28 cellular contexts compared by ENCODE assay signal in genomic region chr5:179572386-179572785, GRCh38.
"Had no signal": no experiment of that assay in that cellular context is flagged by ENCODE, and none has a peak within 500 bp of the region (broad histone marks: within the 10 kb centered on the region; RNA-seq: fewer than 3 reads in every experiment).

No MANE protein-coding gene starts in this region.

- H3K9me3 Mint-ChIP-seq: naive thymus-derived CD4-positive, alpha-beta T cell; natural killer cell treated with Interleukin-12 subunit alpha and Interleukin-12 subunit beta and Interleukin-15 and Interleukin-18, amount 100 ng/mL, for 72 hours; stimulated activated memory B cell treated with anti-CD40 and anti-IgM and Interleukin-4, amounts not matched to agents 10 μg/mL and 1 μg/mL and 100 μg/mL, for 72 hours; stimulated activated naive CD8-positive, alpha-beta T cell treated with anti-CD3 and anti-CD28 coated beads, Interleukin-15, amount 100 ng/mL, for 72 hours; type B pancreatic cell had no signal

- DNase-seq: heart right ventricle; islet precursor cell; left lung; mesendoderm; midbrain; mucosa of descending colon; naive thymus-derived CD4-positive, alpha-beta T cell; nucleus accumbens; retina; right cardiac atrium; sigmoid colon; small intestine; stimulated activated CD4-positive, alpha-beta T cell treated with anti-CD3 and anti-CD28 coated beads, Interleukin-1b, Interleukin-23, amount 100 ng/mL, for 48 hours; stimulated activated CD4-positive, alpha-beta T cell treated with anti-CD3 and anti-CD28 coated beads, Interleukin-2, amount 100 ng/mL, for 48 hours; stimulated activated CD4-positive, alpha-beta T cell treated with anti-CD3 and anti-CD28 coated beads, Interleukin-4, amount 100 ng/mL, for 4 hours; stimulated activated CD8-positive, alpha-beta memory T cell treated with anti-CD3 and anti-CD28 coated beads, Interleukin-4, amount 100 ng/mL, for 48 hours; stimulated activated naive CD4-positive, alpha-beta T cell treated with Interleukin-2 at 50 U/mL for 16 hours; stimulated activated naive CD8-positive, alpha-beta T cell treated with anti-CD3 and anti-CD28 coated beads, Interleukin-15, amount 100 ng/mL, for 72 hours; substantia nigra; uterus had no signal

- H3K27me3 Mint-ChIP-seq: naive thymus-derived CD4-positive, alpha-beta T cell; natural killer cell treated with Interleukin-12 subunit alpha and Interleukin-12 subunit beta and Interleukin-15 and Interleukin-18, amount 100 ng/mL, for 72 hours; stimulated activated memory B cell treated with anti-CD40 and anti-IgM and Interleukin-4, amounts not matched to agents 10 μg/mL and 1 μg/mL and 100 μg/mL, for 72 hours; stimulated activated naive CD8-positive, alpha-beta T cell treated with anti-CD3 and anti-CD28 coated beads, Interleukin-15, amount 100 ng/mL, for 72 hours; type B pancreatic cell had no signal

- ATAC-seq: left lung; mucosa of descending colon; naive thymus-derived CD4-positive, alpha-beta T cell; natural killer cell treated with Interleukin-12 subunit alpha and Interleukin-12 subunit beta and Interleukin-15 and Interleukin-18, amount 100 ng/mL, for 72 hours; stimulated activated memory B cell treated with anti-CD40 and anti-IgM and Interleukin-4, amounts not matched to agents 10 μg/mL and 1 μg/mL and 100 μg/mL, for 72 hours; stimulated activated naive CD8-positive, alpha-beta T cell treated with anti-CD3 and anti-CD28 coated beads, Interleukin-15, amount 100 ng/mL, for 72 hours had no signal

- H3K4me1 ChIP-seq: left lung, pancreas, prostate gland, sigmoid colon, tibial nerve, uterus had no signal

- H3K9me3 ChIP-seq: heart right ventricle, left lung, mucosa of descending colon, pancreas, prostate gland, sigmoid colon, tibial nerve, uterus had no signal

- H3K4me3 ChIP-seq: heart right ventricle, hepatocyte, left lung, lung, mucosa of descending colon, pancreas, prostate gland, sigmoid colon, tibial nerve, uterus had no signal

- H3K27me3 ChIP-seq: heart right ventricle, hepatocyte, left lung, pancreas, sigmoid colon, tibial nerve, uterus had no signal

- H3K4me1 Mint-ChIP-seq: stimulated activated memory B cell treated with anti-CD40 and anti-IgM and Interleukin-4, amounts not matched to agents 10 μg/mL and 1 μg/mL and 100 μg/mL, for 72 hours; stimulated activated naive CD8-positive, alpha-beta T cell treated with anti-CD3 and anti-CD28 coated beads, Interleukin-15, amount 100 ng/mL, for 72 hours had no signal

- H3K27ac ChIP-seq: hepatocyte, left lung, pancreas, prostate gland, tibial nerve, uterus had no signal

- H3K4me3 Mint-ChIP-seq: naive thymus-derived CD4-positive, alpha-beta T cell; natural killer cell treated with Interleukin-12 subunit alpha and Interleukin-12 subunit beta and Interleukin-15 and Interleukin-18, amount 100 ng/mL, for 72 hours; stimulated activated memory B cell treated with anti-CD40 and anti-IgM and Interleukin-4, amounts not matched to agents 10 μg/mL and 1 μg/mL and 100 μg/mL, for 72 hours; stimulated activated naive CD8-positive, alpha-beta T cell treated with anti-CD3 and anti-CD28 coated beads, Interleukin-15, amount 100 ng/mL, for 72 hours; type B pancreatic cell had no signal

- H3K27ac Mint-ChIP-seq: natural killer cell treated with Interleukin-12 subunit alpha and Interleukin-12 subunit beta and Interleukin-15 and Interleukin-18, amount 100 ng/mL, for 72 hours; stimulated activated memory B cell treated with anti-CD40 and anti-IgM and Interleukin-4, amounts not matched to agents 10 μg/mL and 1 μg/mL and 100 μg/mL, for 72 hours; type B pancreatic cell had no signal
